8 cellular contexts compared by ENCODE assay signal in the genomic region with DNA sequence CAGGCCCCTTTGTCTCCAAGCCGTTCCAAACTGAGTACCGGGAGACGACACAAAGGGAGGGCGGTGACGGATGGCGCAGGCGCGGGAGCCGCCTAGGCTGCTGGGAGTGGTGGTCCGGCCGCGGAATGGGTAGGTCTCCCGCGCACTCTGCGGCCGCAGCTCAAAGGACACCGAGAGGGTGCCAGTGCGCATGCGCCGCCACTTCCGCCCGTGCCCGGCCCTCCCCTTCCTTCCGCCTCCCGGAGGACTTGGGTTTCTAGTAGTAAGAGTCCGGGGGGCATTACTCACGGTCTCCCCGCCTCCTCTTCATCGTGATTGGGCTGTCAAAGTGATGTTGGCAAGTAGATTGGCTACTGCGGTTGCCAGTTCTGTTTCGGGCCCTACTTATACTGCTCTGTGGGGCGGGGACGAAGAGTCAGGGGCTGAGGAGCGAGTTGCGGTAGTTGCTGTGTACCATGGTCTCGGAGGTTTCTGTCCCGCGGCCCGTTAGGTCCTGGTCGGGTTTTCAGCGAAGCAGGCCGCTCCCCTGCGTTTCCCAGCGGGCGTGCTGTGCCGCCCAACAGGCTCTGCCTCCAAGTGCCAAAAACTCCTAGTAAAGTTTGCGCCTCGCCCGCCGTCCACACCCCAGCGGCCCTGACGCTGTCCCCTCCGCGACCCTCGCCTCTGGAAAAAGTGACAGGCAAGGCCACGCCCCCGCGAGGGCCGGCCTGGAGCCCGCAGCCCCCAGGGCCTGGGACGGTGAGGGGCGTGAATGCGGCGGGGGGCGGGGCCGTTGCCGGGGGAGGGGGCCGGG. TPM values are rescaled to one million over a fixed set of nuclear protein-coding genes. Genes with fewer than 3 reads are reported as not detected.
DNase-seq lines count a peak whose midpoint lies in the region; ATAC-seq lines count a peak whose summit lies in the region.

No MANE protein-coding gene starts in this region.

- H3K9ac ChIP-seq in rectal smooth muscle tissue (ENCODE audit: low read length), result peak overlapping the region; percentile 91

- H3K4me1 ChIP-seq in rectal smooth muscle tissue (ENCODE audit: control insufficient read depth, insufficient read depth, low read length) (peaks cover 12% of the 10 kb centered on the region), aorta (ENCODE audit: control insufficient read depth in 1 of 2, insufficient read depth in 2 of 2, low read length in 2 of 2) (no peaks in the 10 kb centered on the region)

- DNase-seq in NCI-H2029 treated with DMSO at 0.1 percent for 48 hours (lab: John Stamatoyannopoulos, UW) (peak; percentile 99), T1000 (lab: John Stamatoyannopoulos, UW) (peak; percentile 99), astrocyte of the hippocampus (ENCODE audit: low read depth, low spot score) (peak; percentile 100), hepatic stellate cell (ENCODE audit: low spot score) (peak; percentile 99), aorta (peak; percentile 100)

- H3K27ac ChIP-seq in rectal smooth muscle tissue (ENCODE audit: low read depth, low read length), result peak overlapping the region; percentile 99
- peak overlapping the region; percentile 61 to 92 for H3K27ac ChIP-seq in aorta (ENCODE audit: low read depth in 1 of 2, low read length in 2 of 2)

- H3K27me3 ChIP-seq in rectal smooth muscle tissue (ENCODE audit: control insufficient read depth, insufficient read depth, low read length), result no peaks in the 10 kb centered on the region
- no peaks in the 10 kb centered on the region for H3K27me3 ChIP-seq in aorta (ENCODE audit: control insufficient read depth in 1 of 2, insufficient read depth in 2 of 2, low read length in 1 of 2)

- H3K4me3 ChIP-seq in rectal smooth muscle tissue (ENCODE audit: low read length), result peak overlapping the region; percentile 99
- peak overlapping the region; percentile 60 to 98 for H3K4me3 ChIP-seq in aorta (ENCODE audit: low read length in 2 of 2)

- H3K36me3 ChIP-seq in rectal smooth muscle tissue (ENCODE audit: control insufficient read depth, insufficient read depth, low read length) (no peaks in the 10 kb centered on the region), aorta (ENCODE audit: control insufficient read depth in 1 of 2, insufficient read depth in 2 of 2, low read length in 1 of 2) (no peaks in the 10 kb centered on the region)

- no peaks in the 10 kb centered on the region for H3K9me3 ChIP-seq in aorta (ENCODE audit: control insufficient read depth, low read length)

- peak; percentile 53 for ATAC-seq in GM18511 (IDR thresholded peaks at IDR 0.05; ENCODE audit: unreplicated experiment)
- peak; percentile 44 for ATAC-seq in HG03025 (IDR thresholded peaks at IDR 0.05; ENCODE audit: low FRiP score, unreplicated experiment)
- ATAC-seq in aorta (ENCODE audit: low FRiP score), result peak; percentile 91

- WGBS in aorta, 2 donors, result 0% methylated on average over 50 to 68 of the region's 68 CpGs

- intact Hi-C loops in aorta (cut with DNase I), result loop anchor here in 1 of 2 donors (5.0 kb wide), 1 partner anchor 159 kb away; no protein-coding TSS in a partner anchor

RNA-seq across cellular contexts. Expression of gene ING1, which starts 0.5 kb away (rescaled TPM):
- 10 to 100 TPM; 10.5 to 10.6 TPM for total RNA-seq in aorta
- 10 to 100 TPM in 1 of 2 donors, 1 to 10 TPM in 1; 7.4 to 16.8 TPM for polyA plus RNA-seq in aorta

RNA-seq across cellular contexts. Expression of gene CARS2, which starts 7.1 kb away (rescaled TPM):
- 10 to 100 TPM; 47.3 to 65.5 TPM for total RNA-seq in aorta
- polyA plus RNA-seq in aorta, result 100 to 1,000 TPM in 1 of 2 donors, 10 to 100 TPM in 1; 38.3 to 125 TPM

Comparison
In these comparisons a context has a peak if more than half of its experiments do, and no peak if none do; other contexts are left out.
1. Peak in every context shown above with its lines: DNase-seq, ATAC-seq, H3K4me3 ChIP-seq and H3K27ac ChIP-seq.